In the genomic region with DNA sequence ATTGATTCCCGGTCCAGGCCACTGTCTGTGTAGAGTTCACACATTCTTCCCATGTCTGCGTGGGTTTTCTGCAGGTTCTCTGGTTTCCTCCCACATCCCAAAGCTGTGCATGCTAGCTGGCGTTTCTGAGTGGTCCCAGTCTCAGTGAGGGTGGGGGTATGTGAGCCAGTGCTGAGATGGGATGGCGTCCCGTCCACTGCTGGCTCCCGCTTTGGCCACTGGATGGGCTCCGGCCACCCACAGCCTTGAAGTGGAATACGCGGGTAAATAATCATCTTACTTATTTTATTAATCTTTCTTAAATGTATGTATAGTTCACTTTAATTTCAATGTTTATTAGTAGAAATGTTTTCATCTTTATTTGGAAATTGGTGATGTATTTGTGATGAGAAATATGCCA, we compare ENCODE assay signal across 20 cellular contexts.
"Had no signal": no experiment of that assay in that cellular context is flagged by ENCODE, and none has a peak within 500 bp of the region (broad histone marks: within the 10 kb centered on the region; RNA-seq: fewer than 3 reads in every experiment).

No MANE protein-coding gene starts in this region.

- H3K27me3 ChIP-seq: MG63, SJCRH30 had no signal

- ATAC-seq: SK-N-SH treated with all-trans-retinoic acid at 6 μM for 48 hours had no signal

- H3K27ac ChIP-seq: HL-60, SJCRH30 had no signal

- H3K4me3 ChIP-seq: MG63, SJCRH30 had no signal

- H3K36me3 ChIP-seq: MG63, SJCRH30 had no signal

- H3K4me1 ChIP-seq: SJCRH30 had no signal

- DNase-seq: KBM-7, MG63, NCI-H1092, NCI-H1105 treated with DMSO at 0.1 percent for 48 hours, NCI-H1436, NCI-H187, NCI-H2029, NCI-H2081 treated with DMSO at 0.1 percent for 48 hours, NCI-H2171, NCI-H226, NCI-H446, NCI-H510A, NCI-H524 treated with DMSO at 0.1 percent for 48 hours, NCI-H69, NCI-H774, RPMI8226, SHP77 treated with DMSO at 0.1 percent for 48 hours, SJCRH30 had no signal

- H3K9me3 ChIP-seq: MG63, SJCRH30 had no signal
